Comparison of ENCODE assay signal across 16 cellular contexts in the genomic region with DNA sequence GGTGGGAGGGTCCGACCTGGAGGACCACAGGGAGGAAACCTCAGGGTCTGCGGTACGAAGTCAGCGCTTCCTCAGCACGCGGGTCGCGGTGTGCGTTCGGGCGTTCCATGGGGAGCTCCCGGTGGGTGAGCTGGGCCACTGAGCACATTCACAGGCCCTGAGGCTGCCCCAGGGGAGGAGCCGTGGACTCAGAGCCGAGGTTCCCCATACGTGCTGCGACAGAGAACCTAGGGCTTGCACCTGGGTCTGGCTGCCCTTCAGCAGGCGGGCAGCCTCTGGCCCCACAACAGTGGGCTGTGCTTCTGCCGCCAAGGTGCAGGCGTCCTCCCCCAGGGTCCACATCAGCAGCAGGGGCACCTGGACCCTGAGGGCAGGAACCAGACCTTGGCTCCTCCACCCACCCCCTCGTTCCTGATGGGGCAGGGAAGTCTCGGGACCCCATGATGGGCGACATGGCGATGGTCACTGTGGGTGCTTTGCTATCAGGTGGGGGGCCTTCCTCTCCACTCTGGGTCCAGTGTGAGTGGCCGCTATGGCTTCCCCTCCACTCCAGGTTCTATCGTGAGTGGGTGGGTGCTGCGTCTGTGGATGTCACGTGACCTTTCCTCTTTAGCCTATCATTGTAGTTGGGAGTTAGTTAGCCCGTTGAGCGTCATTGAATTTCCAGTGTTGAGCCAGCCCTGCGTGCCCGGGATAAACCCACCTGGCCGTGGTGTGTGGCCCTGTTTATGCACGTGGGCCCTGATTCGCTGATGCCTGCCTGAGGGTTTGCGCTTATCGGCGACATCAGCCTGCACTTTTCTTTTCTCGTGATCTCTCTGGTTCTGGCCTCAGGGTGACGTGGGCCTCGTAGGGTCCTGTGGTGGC. TPM values are rescaled to one million over a fixed set of nuclear protein-coding genes. Genes with fewer than 3 reads are reported as not detected.
A peak's percentile ranks its signal among the peaks of the same experiment; 100 is the strongest.
DNase-seq lines count a peak whose midpoint lies in the region; ATAC-seq and TF ChIP-seq lines count a peak whose summit lies in the region.
"Had no signal": no experiment of that assay in that cellular context is flagged by ENCODE, and none has a peak within 500 bp of the region (broad histone marks: within the 10 kb centered on the region; RNA-seq: fewer than 3 reads in every experiment).

No MANE protein-coding gene starts in this region.

- H2BK15ac ChIP-seq in H9 (ENCODE audit: low read depth, low read length), result no peak overlapping the region

- no peak for DNase-seq in H9
- DNase-seq in coronary artery (ENCODE audit: low spot score), result peak; percentile 75
- peak; percentile 49 for DNase-seq in islet precursor cell
- DNase-seq in psoas muscle, result peak; percentile 11 to 48
- DNase-seq in NCI-H1436 (lab: John Stamatoyannopoulos, UW), result no peak
- no peak for DNase-seq in UCSD-AML1 (lab: John Stamatoyannopoulos, UW; ENCODE audit: unreplicated experiment)
- DNase-seq in NOMO-1 treated with DMSO at 0.1 percent for 48 hours (lab: John Stamatoyannopoulos, UW; ENCODE audit: unreplicated experiment), result no peak
- no peak for DNase-seq in AG08396 (ENCODE audit: low spot score)
- DNase-seq: amygdala, DMS153, stomach, T-helper 9 cell had no signal

- H2BK5ac ChIP-seq in H9 (ENCODE audit: insufficient read length, low read length), result no peak overlapping the region

- no peaks in the 10 kb centered on the region; a peak in 1 of 5 replicates for H3K9me3 Mint-ChIP-seq in H9

- H3K27ac Mint-ChIP-seq in H9, result peak overlapping the region in 2 of 3 experiments; percentile 25 to 90; a peak in 1 of 7 replicates
- H3K27ac Mint-ChIP-seq: activated T-cell treated with anti-CD3 and anti-CD28 coated beads, Interleukin-2, amount 50 U/mL, for 72 hours had no signal

- H3K27me3 ChIP-seq in H9 (ENCODE audit: insufficient read depth, low read length), result no peaks in the 10 kb centered on the region
- H3K27me3 ChIP-seq in psoas muscle (ENCODE audit: insufficient read depth in 3 of 3, low read length in 2 of 3), result no peaks in the 10 kb centered on the region
- H3K27me3 ChIP-seq: SJSA1, stomach had no signal

- no peak overlapping the region for H2AK5ac ChIP-seq in H9 (ENCODE audit: insufficient read length, low read length)

- no peaks in the 10 kb centered on the region for H4K20me1 ChIP-seq in H9 (ENCODE audit: control insufficient read depth, insufficient read depth, insufficient read length)

- H3K23ac ChIP-seq in H9 (ENCODE audit: insufficient read length, low read depth, low read length), result no peak overlapping the region

- no peak overlapping the region for H2AFZ ChIP-seq in H9 (ENCODE audit: low read length)

- no peak overlapping the region for H4K5ac ChIP-seq in H9 (ENCODE audit: insufficient read length, low read depth, low read length)

- no CpG with 5 or more reads among the region's 40 CpGs for WGBS in H9 (ENCODE audit: extremely low coverage, insufficient read length, low lambda C conversion rate)
- 86 to 89% (median 87%) methylated on average over 39 to 40 of the region's 40 CpGs for WGBS in psoas muscle, 3 donors

- no peak overlapping the region for H2BK20ac ChIP-seq in H9 (ENCODE audit: low read depth, low read length, poor library complexity, severe bottlenecking)

- no peak overlapping the region for H3K4ac ChIP-seq in H9 (ENCODE audit: low read depth, low read length)

- H3T11ph ChIP-seq in H9 (ENCODE audit: low read length), result no peak overlapping the region

- no peak overlapping the region for H2BK12ac ChIP-seq in H9 (ENCODE audit: insufficient read length, low read depth, low read length)

- ATAC-seq in psoas muscle, result no peak
- ATAC-seq: activated T-cell treated with anti-CD3 and anti-CD28 coated beads, Interleukin-2, amount 50 U/mL, for 72 hours had no signal

- no peaks in the 10 kb centered on the region for H3K23me2 ChIP-seq in H9 (ENCODE audit: insufficient read length, low read depth, low read length, poor library complexity, severe bottlenecking)

- peaks cover 0 to 15% of the 10 kb centered on the region in 2 experiments; a peak in 2 of 4 replicates for H3K4me1 Mint-ChIP-seq in H9

- no peak overlapping the region for H4K91ac ChIP-seq in H9 (ENCODE audit: insufficient read length, low read depth, low read length)

- TF ChIP-seq CTCF in H9 (conservative IDR thresholded peaks at IDR 0.05) (no peak), coronary artery (IDR thresholded peaks at IDR 0.05) (no peak), psoas muscle (IDR thresholded peaks at IDR 0.05) (no peak)

- H3K9ac ChIP-seq in H9 (ENCODE audit: extremely low read depth, insufficient read length, low read length), result no peak overlapping the region
- H3K9ac ChIP-seq: KMS-11 had no signal

- H2BK120ac ChIP-seq in H9 (ENCODE audit: low read depth, low read length, poor library complexity, severe bottlenecking), result no peak overlapping the region

- peaks cover 7 to 30% (median 12%) of the 10 kb centered on the region in 3 experiments; a peak in 6 of 7 replicates for H3K36me3 Mint-ChIP-seq in H9 (ENCODE audit: insufficient read depth in 1 of 3, low read depth in 3 of 3)

- no peak overlapping the region for H3K18ac ChIP-seq in H9 (ENCODE audit: insufficient read length, low read depth, low read length)

- no peak overlapping the region for H3K56ac ChIP-seq in H9 (ENCODE audit: insufficient read length, low read depth, low read length)

- no peak overlapping the region for H3K4me3 ChIP-seq in coronary artery
- H3K4me3 ChIP-seq in psoas muscle, result no peak overlapping the region
- H3K4me3 ChIP-seq: prostate gland, SJSA1, stomach had no signal

- no peaks in the 10 kb centered on the region for H3K79me2 ChIP-seq in H9 (ENCODE audit: insufficient read depth, low read length)

- no peak overlapping the region for H3K4me2 ChIP-seq in H9 (ENCODE audit: insufficient read depth, insufficient read length, low read length)
- H3K4me2 ChIP-seq: KMS-11 had no signal

- intact Hi-C loops in psoas muscle (cut with DNase I), result no loop called here

- H3K4me3 Mint-ChIP-seq in H9, result no peak overlapping the region
- H3K4me3 Mint-ChIP-seq: activated T-cell treated with anti-CD3 and anti-CD28 coated beads, Interleukin-2, amount 50 U/mL, for 72 hours had no signal

- H3K36me3 ChIP-seq in psoas muscle (ENCODE audit: insufficient read depth in 1 of 2, low read depth in 1 of 2), result peaks cover 0 to 14% of the 10 kb centered on the region in 2 donors
- H3K36me3 ChIP-seq: prostate gland had no signal

- no peak overlapping the region for H3K14ac ChIP-seq in H9 (ENCODE audit: insufficient read depth, low read length)

- H3K9me3 ChIP-seq in H9 (ENCODE audit: control insufficient read depth, low read depth, low read length) (no peaks in the 10 kb centered on the region), psoas muscle (no peaks in the 10 kb centered on the region)
- H3K9me3 ChIP-seq: prostate gland, SJSA1, stomach had no signal

- H3K79me1 ChIP-seq in H9 (ENCODE audit: insufficient read depth, low read depth, low read length, poor library complexity, severe bottlenecking), result no peaks in the 10 kb centered on the region

- no peak overlapping the region for H3K27ac ChIP-seq in H9 (ENCODE audit: insufficient read length, low read depth, low read length)
- H3K27ac ChIP-seq in coronary artery, result no peak overlapping the region
- H3K27ac ChIP-seq in psoas muscle, result no peak overlapping the region
- H3K27ac ChIP-seq: KMS-11, prostate gland, SJSA1, stomach had no signal

- no peaks in the 10 kb centered on the region for H3K27me3 Mint-ChIP-seq in H9 (ENCODE audit: low read depth)

- no peak overlapping the region for H4K8ac ChIP-seq in H9 (replicated peaks; ENCODE audit: insufficient read length, low read depth, low read length)

- H3K4me1 ChIP-seq in H9 (ENCODE audit: insufficient read depth, low read length) (no peaks in the 10 kb centered on the region), psoas muscle (no peaks in the 10 kb centered on the region)
- H3K4me1 ChIP-seq: prostate gland, stomach had no signal

RNA-seq across cellular contexts. Expression of a gene that starts 27.9 kb away (rescaled TPM):
- total RNA-seq in H9 (2021) (6.7 and 6.8 TPM in 2 replicates), psoas muscle (1 to 10 TPM in 1 of 4 donors, under 1 TPM in 1, not detected in 2; 0.16 to 2.0 TPM)
- under 1 TPM in 2 of 3 donors, not detected in 1; 0.03 to 0.09 TPM for polyA plus RNA-seq in psoas muscle
- total RNA-seq: SJSA1 had no signal

RNA-seq across cellular contexts. Expression of a gene that starts 29.6 kb away (rescaled TPM):
- 124 and 129 TPM in 2 replicates for total RNA-seq in H9 (2021)
- 100 to 1,000 TPM in 2 of 4 donors, 10 to 100 TPM in 2; 56.2 to 122 (median 90.4) TPM for total RNA-seq in psoas muscle
- polyA plus RNA-seq in psoas muscle, result 10 to 100 TPM; 29.8 to 58.8 (median 47.1) TPM

RNA-seq across cellular contexts. Expression of a gene that starts 56.8 kb away (rescaled TPM):
- total RNA-seq in H9 (2021) (32.8 and 36.0 TPM in 2 replicates), psoas muscle (1 to 10 TPM; 1.9 to 4.6 (median 3.2) TPM)
- polyA plus RNA-seq in psoas muscle, result 1 to 10 TPM; 3.7 to 6.0 (median 4.6) TPM

Comparison
In these comparisons a context has a peak if more than half of its experiments do, and no peak if none do; other contexts are left out.
1. DNase-seq: peak in coronary artery (single experiment), islet precursor cell (single experiment) and psoas muscle (2 of 2); none in H9 (single experiment), NCI-H1436 (single experiment), UCSD-AML1 (single experiment), NOMO-1 treated with DMSO at 0.1 percent for 48 hours (single experiment) and AG08396 (single experiment).